7 cellular contexts compared by ENCODE assay signal in the genomic region with DNA sequence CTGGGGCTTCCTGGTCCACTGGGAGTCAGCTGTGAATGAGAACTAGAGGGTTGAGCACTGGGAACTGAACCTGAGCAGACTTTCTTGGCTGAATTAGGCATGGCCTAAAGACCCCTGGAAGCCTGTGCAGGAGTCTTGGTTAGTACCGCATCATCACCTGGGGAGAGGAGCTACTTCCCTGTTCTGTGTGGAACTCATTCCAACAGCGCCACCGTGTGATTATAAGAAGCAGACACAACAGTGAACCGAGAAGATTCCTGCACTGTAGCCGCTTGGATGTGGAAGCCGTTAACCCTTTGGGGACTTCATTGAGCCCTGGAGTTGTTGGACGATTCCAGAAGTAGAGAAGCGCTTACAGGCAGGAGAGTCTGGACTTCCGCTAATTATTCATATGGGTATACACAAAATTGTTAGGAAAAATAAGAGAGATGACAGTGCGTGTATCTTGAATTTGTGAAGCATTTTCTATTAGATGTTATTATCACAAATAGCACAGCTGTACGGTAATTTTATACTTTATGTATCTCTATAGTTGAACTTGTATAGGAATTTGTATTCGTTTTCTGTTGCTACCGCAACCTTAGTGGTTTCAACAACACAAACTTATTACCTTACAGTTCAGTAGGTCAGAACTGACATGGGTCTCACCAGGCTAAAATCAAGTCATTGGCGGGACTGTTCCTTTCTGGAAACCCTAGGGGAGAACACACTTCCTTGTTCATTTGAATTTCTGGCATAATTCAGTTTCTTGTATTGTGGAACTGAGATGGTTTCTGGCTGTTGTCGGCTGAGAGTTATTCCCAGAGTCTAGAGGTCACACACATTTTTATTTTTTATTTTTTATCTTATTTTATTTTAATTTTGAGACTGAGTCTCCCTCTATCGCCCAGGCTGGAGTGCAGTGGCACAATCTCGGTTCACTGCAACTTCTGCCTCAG.
DNase-seq lines count a peak whose midpoint lies in the region; ATAC-seq and TF ChIP-seq lines count a peak whose summit lies in the region.

No MANE protein-coding gene starts in this region.

- WGBS in adrenal gland, 4 donors: 25 to 33% (median 30%) methylated on average over 17 of the region's 17 CpGs

- peak; percentile 50 for DNase-seq in GM13977 (ENCODE audit: low spot score)
- peak; percentile 31 for DNase-seq in NCI-H1092 (lab: John Stamatoyannopoulos, UW)
- DNase-seq in SW480 (ENCODE audit: low spot score): peak; percentile 96
- peak; percentile 55 to 83 (median 69) for DNase-seq in adrenal gland
- DNase-seq in left ventricle myocardium inferior: no peak
- DNase-seq in retinal pigment epithelial cell (ENCODE audit: low read depth): peak; percentile 53

- H3K4me1 ChIP-seq in adrenal gland (replicated peaks in 1 of 2): no peaks in the 10 kb centered on the region
- no peaks in the 10 kb centered on the region for H3K4me1 ChIP-seq in left ventricle myocardium inferior

- H3K4me3 ChIP-seq in adrenal gland: no peak overlapping the region
- H3K4me3 ChIP-seq in left ventricle myocardium inferior: peak overlapping the region; percentile 22
- no peak overlapping the region for H3K4me3 ChIP-seq in retinal pigment epithelial cell (ENCODE audit: low read length)

- H3K36me3 ChIP-seq in adrenal gland (replicated peaks in 1 of 2) (no peaks in the 10 kb centered on the region), left ventricle myocardium inferior (peaks cover 5% of the 10 kb centered on the region)

- TF ChIP-seq CTCF in GM13977 (IDR thresholded peaks at IDR 0.05; ENCODE audit: extremely low read depth, insufficient read depth, missing control alignments): peak; percentile 84
- TF ChIP-seq CTCF in adrenal gland (IDR thresholded peaks at IDR 0.05): peak; percentile 62 to 82 (median 78)
- TF ChIP-seq CTCF in left ventricle myocardium inferior (IDR thresholded peaks at IDR 0.05; ENCODE audit: borderline replicate concordance): peak; percentile 82
- TF ChIP-seq CTCF in retinal pigment epithelial cell (conservative IDR thresholded peaks at IDR 0.05; ENCODE audit: low read depth, low read length): peak; percentile 71

- TF ChIP-seq POLR2A in adrenal gland (IDR thresholded peaks at IDR 0.05): no peak

- H3K27me3 ChIP-seq in adrenal gland: no peaks in the 10 kb centered on the region
- no peaks in the 10 kb centered on the region for H3K27me3 ChIP-seq in left ventricle myocardium inferior (ENCODE audit: low read depth)

- H3K27ac ChIP-seq in adrenal gland: no peak overlapping the region
- H3K27ac ChIP-seq in left ventricle myocardium inferior (replicated peaks): no peak overlapping the region

- H3K9me3 ChIP-seq in adrenal gland (replicated peaks in 1 of 3) (no peaks in the 10 kb centered on the region), left ventricle myocardium inferior (replicated peaks) (no peaks in the 10 kb centered on the region)

- in situ Hi-C loops in GM13977 (cut with MboI; ENCODE audit: low pct_unique_long_range_greater_than_20kb, low sequenced_read_pairs, unreplicated experiment): loop anchor here (25.0 kb wide), 1 partner anchor 756 kb away; no protein-coding TSS in a partner anchor

- ATAC-seq in HG02678 (IDR thresholded peaks at IDR 0.05; ENCODE audit: unreplicated experiment): peak; percentile 99

- intact Hi-C loops in adrenal gland (cut with DNase I): loop anchor here (5.0 to 10.0 kb wide), 3 partner anchors 349 to 749 kb away; no protein-coding TSS in a partner anchor
- intact Hi-C loops in left ventricle myocardium inferior (cut with micrococcal nuclease): loop anchor here (10.0 kb wide), 1 partner anchor 359 kb away; no protein-coding TSS in a partner anchor
